8 cellular contexts compared by ENCODE assay signal in the genomic region with DNA sequence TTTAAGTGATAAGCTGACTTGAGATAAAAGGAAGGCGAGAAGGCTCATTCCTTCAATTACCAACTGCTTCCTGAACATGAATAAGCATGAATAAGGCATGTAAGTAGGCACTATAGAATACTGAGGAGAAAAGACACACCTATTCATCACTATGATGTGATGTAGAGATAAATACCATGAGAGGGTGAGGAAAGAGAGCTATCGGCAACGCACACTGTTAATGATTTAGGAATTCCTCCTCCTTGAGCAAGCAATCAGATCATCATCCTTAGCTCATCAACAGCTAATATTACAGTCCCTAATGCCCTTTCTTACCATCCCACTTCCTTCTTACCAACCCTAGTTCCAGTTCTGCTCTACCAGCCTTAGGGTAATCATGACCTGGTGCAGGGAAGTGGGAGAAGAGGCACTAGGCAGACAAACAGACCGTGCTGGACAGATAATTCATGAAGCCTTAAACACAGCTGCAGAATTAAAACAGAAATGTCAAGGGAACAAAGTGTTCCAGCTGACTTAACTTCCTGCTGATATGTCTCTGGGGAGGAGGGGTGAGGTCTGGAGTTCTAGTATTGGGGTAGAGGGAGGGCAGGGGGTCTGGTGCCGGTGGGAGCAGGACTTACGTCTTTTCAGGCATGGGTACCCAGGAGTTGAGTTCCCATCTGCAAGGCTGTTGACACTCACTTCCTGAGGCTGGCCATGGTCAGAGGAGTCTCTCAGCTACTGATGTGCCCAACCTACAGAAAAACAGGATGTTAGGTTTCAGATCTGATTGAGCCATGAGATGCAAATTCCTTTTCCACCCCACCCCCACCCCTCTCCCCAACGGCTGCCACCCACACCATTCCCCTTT. TPM values are rescaled to one million over a fixed set of nuclear protein-coding genes. Genes with fewer than 3 reads are reported as not detected.
DNase-seq lines count a peak whose midpoint lies in the region; ATAC-seq and TF ChIP-seq lines count a peak whose summit lies in the region.

No MANE protein-coding gene starts in this region.

- H3K36me3 ChIP-seq in body of pancreas (replicated peaks in 1 of 2; ENCODE audit: insufficient read depth in 1 of 2, low read depth in 2 of 2): no peaks in the 10 kb centered on the region

- peak overlapping the region; percentile 0 for H3K4me3 Mint-ChIP-seq in type B pancreatic cell

- peak overlapping the region in 2 of 4 donors; percentile 30 to 41 for H3K27ac ChIP-seq in body of pancreas

- no peak for TF ChIP-seq POLR2A in body of pancreas (IDR thresholded peaks at IDR 0.05)

- H3K36me3 Mint-ChIP-seq in type B pancreatic cell: no peaks in the 10 kb centered on the region

- H3K4me1 ChIP-seq in body of pancreas: no peaks in the 10 kb centered on the region

- ATAC-seq in GM21447 (IDR thresholded peaks at IDR 0.05; ENCODE audit: unreplicated experiment) (peak; percentile 72), body of pancreas (peak; percentile 45)

- intact Hi-C loops in body of pancreas (cut with DNase I): no loop called here

- H3K27ac Mint-ChIP-seq in type B pancreatic cell: no peak overlapping the region

- whole genome bisulfite sequencing in body of pancreas, 2 donors: 36 to 51% methylated on average over 6 to 7 of the region's 7 CpGs

- H3K27me3 Mint-ChIP-seq in type B pancreatic cell: peaks cover 16% of the 10 kb centered on the region

- no peak overlapping the region for H3K4me3 ChIP-seq in body of pancreas

- H3K9me3 Mint-ChIP-seq in type B pancreatic cell: no peaks in the 10 kb centered on the region

- TF ChIP-seq CTCF in body of pancreas (IDR thresholded peaks at IDR 0.05) (no peak), type B pancreatic cell (conservative IDR thresholded peaks at IDR 0.05) (no peak), GM20000 (IDR thresholded peaks at IDR 0.05; ENCODE audit: extremely low read depth, missing control alignments) (no peak)

- DNase-seq in COLO829 (ENCODE audit: low spot score) (peak; percentile 49), Kasumi-1 (lab: John Stamatoyannopoulos, UW) (peak; percentile 84 to 90), body of pancreas (peak in 2 of 4 donors; percentile 10 to 59), left kidney (ENCODE audit: low read depth, low spot score) (peak; percentile 77), type B pancreatic cell (ENCODE audit: extremely low spot score, unreplicated experiment) (no peak), GM20000 (ENCODE audit: low spot score) (no peak)
- no peak for DNase-seq in activated effector memory CD4-positive, alpha-beta T cell treated with Interleukin-2 at 50 U/mL for 16 hours

- no peaks in the 10 kb centered on the region for H3K27me3 ChIP-seq in body of pancreas

- H3K9me3 ChIP-seq in body of pancreas: peaks cover 0 to 8% (median 0%) of the 10 kb centered on the region in 3 donors

- H3K4me1 Mint-ChIP-seq in type B pancreatic cell (ENCODE audit: unreplicated experiment): peaks cover 23% of the 10 kb centered on the region

RNA-seq across cellular contexts. Expression of gene RCSD1, which starts 12.7 kb away (rescaled TPM):
- total RNA-seq in body of pancreas (1 to 10 TPM; 4.7 to 5.6 TPM), type B pancreatic cell (ENCODE audit: low replicate concordance) (0.75 and 5.4 TPM in 2 replicates)

Comparison
In these comparisons a context has a peak if more than half of its experiments do, and no peak if none do; other contexts are left out.
1. DNase-seq: peak in COLO829 (single experiment), Kasumi-1 (2 of 2) and left kidney (single experiment); none in type B pancreatic cell (single experiment), activated effector memory CD4-positive, alpha-beta T cell treated with Interleukin-2 at 50 U/mL for 16 hours (single experiment) and GM20000 (single experiment).